In genomic region chr5:103436661-103437060, GRCh38 we compare ENCODE assay signal across 14 cellular contexts.
DNase-seq lines count a peak whose midpoint lies in the region; ATAC-seq, FAIRE-seq and TF ChIP-seq lines count a peak whose summit lies in the region.
"Had no signal": no experiment of that assay in that cellular context is flagged by ENCODE, and none has a peak within 500 bp of the region (broad histone marks: within the 10 kb centered on the region; RNA-seq: fewer than 3 reads in every experiment).

No MANE protein-coding gene starts in this region.

- H2AK5ac ChIP-seq in IMR-90 (ENCODE audit: low read depth, low read length) = no peak overlapping the region
- no peak overlapping the region for H2AK5ac ChIP-seq in neuronal stem cell (ENCODE audit: low read depth, low read length)

- H3K79me1 ChIP-seq in IMR-90 (ENCODE audit: low read depth in 1 of 2, low read length in 2 of 2) (no peaks in the 10 kb centered on the region), neuronal stem cell (ENCODE audit: low read depth, low read length) (no peaks in the 10 kb centered on the region)

- no CpG with 5 or more reads among the region's 2 CpGs for WGBS in IMR-90 (ENCODE audit: extremely low coverage in 2 of 2, insufficient read length in 1 of 2), 2 experiments
- no CpG with 5 or more reads among the region's 2 CpGs for WGBS in neuronal stem cell (ENCODE audit: extremely low coverage in 2 of 2, insufficient read length in 2 of 2, insufficient replicate concordance in 1 of 2), 2 donors

- H3K4me2 ChIP-seq in IMR-90 (ENCODE audit: low read depth, low read length) (no peak overlapping the region), neuronal stem cell (ENCODE audit: insufficient read depth, low read length, poor library complexity, severe bottlenecking) (no peak overlapping the region)
- H3K4me2 ChIP-seq: A549 had no signal

- CTCF ChIA-PET in IMR-90 (lab: Yijun Ruan, JAX) = no interaction called here

- no peak overlapping the region for H3K27ac ChIP-seq in IMR-90 (ENCODE audit: insufficient read depth, low read length)
- no peak overlapping the region for H3K27ac ChIP-seq in neuronal stem cell (replicated peaks; ENCODE audit: low read length)
- H3K27ac ChIP-seq: A549, C4-2B had no signal

- H3K9me1 ChIP-seq in IMR-90 (ENCODE audit: insufficient read depth, low read length) = no peaks in the 10 kb centered on the region

- no peak overlapping the region for H3K14ac ChIP-seq in IMR-90 (replicated peaks; ENCODE audit: low read depth, low read length)
- no peak overlapping the region for H3K14ac ChIP-seq in neuronal stem cell (ENCODE audit: low read length)

- no peak overlapping the region for H3K56ac ChIP-seq in IMR-90 (ENCODE audit: extremely low read depth, insufficient read depth, low read length)

- H2BK5ac ChIP-seq in IMR-90 (ENCODE audit: low read depth, low read length, poor library complexity, severe bottlenecking) (no peak overlapping the region), neuronal stem cell (ENCODE audit: low read length) (no peak overlapping the region)

- H2BK12ac ChIP-seq in neuronal stem cell (ENCODE audit: low read length) = no peak overlapping the region

- no peak overlapping the region for H3K4ac ChIP-seq in IMR-90 (ENCODE audit: low read depth, low read length)
- H3K4ac ChIP-seq in neuronal stem cell (ENCODE audit: low read length) = no peak overlapping the region

- H3K23ac ChIP-seq in IMR-90 (ENCODE audit: low read depth, low read length) = no peak overlapping the region
- no peak overlapping the region for H3K23ac ChIP-seq in neuronal stem cell (ENCODE audit: low read depth, low read length, poor library complexity)

- ATAC-seq in IMR-90 (ENCODE audit: low read depth) = no peak
- ATAC-seq: A549 had no signal

- no TSS peak for BruUV-seq in IMR-90 (replicated peaks; lab: Mats Ljungman, UMichigan)

- H2BK120ac ChIP-seq in IMR-90 (ENCODE audit: low read depth, low read length) (no peak overlapping the region), neuronal stem cell (ENCODE audit: low read depth, low read length) (no peak overlapping the region)

- intact Hi-C loops in IMR-90 (cut with micrococcal nuclease) = no loop called here

- dilution Hi-C loops in IMR-90 (cut with HindIII; ENCODE audit: low sequenced_read_pairs, unreplicated experiment) = no loop called here

- H3K27me3 ChIP-seq in IMR-90 (ENCODE audit: control insufficient read depth, insufficient read depth, low read length) = no peaks in the 10 kb centered on the region
- no peaks in the 10 kb centered on the region for H3K27me3 ChIP-seq in neuronal stem cell (ENCODE audit: control insufficient read depth in 3 of 3, insufficient read depth in 3 of 3, low read depth in 1 of 3, low read length in 3 of 3)
- no peaks in the 10 kb centered on the region for H3K27me3 ChIP-seq in HAP-1 (ENCODE audit: low read depth)
- H3K27me3 ChIP-seq: BE2C had no signal

- H3K4me3 ChIP-seq in IMR-90 (ENCODE audit: insufficient read depth, low read depth, low read length) (no peak overlapping the region), choroid plexus epithelial cell (ENCODE audit: low read depth, low read length) (no peak overlapping the region), neuronal stem cell (ENCODE audit: low read length in 2 of 2) (no peak overlapping the region), HAP-1 (no peak overlapping the region)
- H3K4me3 ChIP-seq: A549 had no signal

- no peak for TF ChIP-seq RAD21 in IMR-90 (IDR thresholded peaks at IDR 0.05; ENCODE audit: low read length)

- FAIRE-seq in H54 (lab: Jason Lieb, UNC) = peak; percentile 6
- FAIRE-seq: A549, GM12891, GM19239 had no signal

- no peak for TF ChIP-seq POLR2A in H54 (IDR thresholded peaks at IDR 0.05; ENCODE audit: low read depth, low read length)
- TF ChIP-seq POLR2A in IMR-90 (IDR thresholded peaks at IDR 0.05; ENCODE audit: low read depth, low read length) = no peak

- H2BK20ac ChIP-seq in IMR-90 (ENCODE audit: low read depth, low read length) = no peak overlapping the region

- in situ Hi-C loops in IMR-90 (cut with MboI; ENCODE audit: low sequenced_read_pairs) (no loop called here), HAP-1 (cut with MboI; ENCODE audit: low sequenced_read_pairs) (no loop called here)

- no peak overlapping the region for H3K9ac ChIP-seq in IMR-90 (ENCODE audit: low read depth, low read length)
- H3K9ac ChIP-seq in neuronal stem cell (ENCODE audit: low read depth, low read length, poor library complexity) = no peak overlapping the region

- H2AFZ ChIP-seq in IMR-90 (replicated peaks; ENCODE audit: low read length, poor library complexity) = no peak overlapping the region
- peak overlapping the region; percentile 47 for H2AFZ ChIP-seq in neuronal stem cell (ENCODE audit: low read length)

- no peak for TF ChIP-seq CTCF in IMR-90 (conservative IDR thresholded peaks at IDR 0.05; ENCODE audit: low read depth, low read length)
- TF ChIP-seq CTCF in choroid plexus epithelial cell (conservative IDR thresholded peaks at IDR 0.05; ENCODE audit: low read depth, low read length) = no peak

- H3K18ac ChIP-seq in IMR-90 (ENCODE audit: low read depth, low read length) (no peak overlapping the region), neuronal stem cell (ENCODE audit: low read length) (no peak overlapping the region)

- H3K36me3 ChIP-seq in IMR-90 (ENCODE audit: control insufficient read depth, insufficient read depth, low read length) (no peaks in the 10 kb centered on the region), neuronal stem cell (replicated peaks in 1 of 2; ENCODE audit: control insufficient read depth in 2 of 2, insufficient read depth in 2 of 2, low read length in 2 of 2) (no peaks in the 10 kb centered on the region), HAP-1 (replicated peaks) (no peaks in the 10 kb centered on the region)
- H3K36me3 ChIP-seq: BE2C had no signal

- H4K8ac ChIP-seq in IMR-90 (ENCODE audit: low read depth in 2 of 2, low read length in 2 of 2) (no peak overlapping the region), neuronal stem cell (ENCODE audit: low read depth, low read length) (no peak overlapping the region)

- H3K4me1 ChIP-seq in IMR-90 (ENCODE audit: control insufficient read depth, insufficient read depth, low read length) = no peaks in the 10 kb centered on the region; the same call in none of the 2 replicates
- H3K4me1 ChIP-seq in neuronal stem cell (ENCODE audit: control insufficient read depth in 2 of 2, insufficient read depth in 1 of 2, low read depth in 1 of 2, low read length in 2 of 2) = peaks cover 3 to 16% of the 10 kb centered on the region in 2 donors
- H3K4me1 ChIP-seq in HAP-1 = no peaks in the 10 kb centered on the region
- H3K4me1 ChIP-seq: A549 had no signal

- H4K91ac ChIP-seq in IMR-90 (ENCODE audit: insufficient read depth, low read depth, low read length) = no peak overlapping the region
- no peak overlapping the region for H4K91ac ChIP-seq in neuronal stem cell (ENCODE audit: low read depth, low read length, poor library complexity)

- H4K20me1 ChIP-seq in IMR-90 (ENCODE audit: insufficient read depth, low read length) = no peaks in the 10 kb centered on the region

- no peak overlapping the region for H2AK9ac ChIP-seq in IMR-90 (replicated peaks; ENCODE audit: low read depth, low read length, poor library complexity)

- H4K5ac ChIP-seq in IMR-90 (ENCODE audit: low read depth, low read length) = no peak overlapping the region

- POLR2A ChIA-PET in IMR-90 (lab: Charles Lee; ENCODE audit: unreplicated experiment) = no interaction called here

- no peak for DNase-seq in H54 (ENCODE audit: insufficient read length, low spot score)
- peak; percentile 10 for DNase-seq in IMR-90
- peak; percentile 68 for DNase-seq in choroid plexus epithelial cell (ENCODE audit: low read depth)
- DNase-seq in neuronal stem cell (ENCODE audit: low spot score) = no peak
- DNase-seq in GM03348 (ENCODE audit: low spot score) = no peak
- DNase-seq in NCI-H187 treated with DMSO at 0.1 percent for 48 hours (lab: John Stamatoyannopoulos, UW) = no peak
- DNase-seq in HAP-1 (ENCODE audit: low spot score in 2 of 2) = no peak
- DNase-seq: BE2C; CD4-positive, alpha-beta memory T cell; DMS79 had no signal

- H2BK15ac ChIP-seq in IMR-90 (ENCODE audit: low read depth, low read length) = no peak overlapping the region
- no peak overlapping the region for H2BK15ac ChIP-seq in neuronal stem cell (ENCODE audit: low read length)

- H3K9me3 ChIP-seq in IMR-90 (ENCODE audit: control insufficient read depth, insufficient read depth, low read length) (peaks cover 2% of the 10 kb centered on the region; the same call in 1 of the 2 replicates), neuronal stem cell (replicated peaks in 1 of 2; ENCODE audit: control insufficient read depth in 2 of 2, insufficient read depth in 1 of 2, low read depth in 1 of 2, low read length in 2 of 2) (peaks cover 3 to 19% of the 10 kb centered on the region in 2 donors), HAP-1 (no peaks in the 10 kb centered on the region)
- H3K9me3 ChIP-seq: BE2C had no signal

TF ChIP-seq in IMR-90, 13 proteins besides CTCF, POLR2A, EP300 and RAD21:
- no peak for TF ChIP-seq NFE2L2 (IDR thresholded peaks at IDR 0.05; ENCODE audit: low read depth, low read length)
- no peak for TF ChIP-seq BHLHE40 (IDR thresholded peaks at IDR 0.05; ENCODE audit: low read depth, low read length)
- TF ChIP-seq USF2 (IDR thresholded peaks at IDR 0.05; ENCODE audit: low read depth, low read length) = no peak

Comparison
In these comparisons a context has a peak if more than half of its experiments do, and no peak if none do; other contexts are left out.
1. DNase-seq: peak in IMR-90 (single experiment) and choroid plexus epithelial cell (single experiment); none in H54 (single experiment), neuronal stem cell (single experiment), GM03348 (single experiment), NCI-H187 treated with DMSO at 0.1 percent for 48 hours (single experiment) and HAP-1 (0 of 2).